ENCODE assay signal across 1 cellular context in the genomic region with DNA sequence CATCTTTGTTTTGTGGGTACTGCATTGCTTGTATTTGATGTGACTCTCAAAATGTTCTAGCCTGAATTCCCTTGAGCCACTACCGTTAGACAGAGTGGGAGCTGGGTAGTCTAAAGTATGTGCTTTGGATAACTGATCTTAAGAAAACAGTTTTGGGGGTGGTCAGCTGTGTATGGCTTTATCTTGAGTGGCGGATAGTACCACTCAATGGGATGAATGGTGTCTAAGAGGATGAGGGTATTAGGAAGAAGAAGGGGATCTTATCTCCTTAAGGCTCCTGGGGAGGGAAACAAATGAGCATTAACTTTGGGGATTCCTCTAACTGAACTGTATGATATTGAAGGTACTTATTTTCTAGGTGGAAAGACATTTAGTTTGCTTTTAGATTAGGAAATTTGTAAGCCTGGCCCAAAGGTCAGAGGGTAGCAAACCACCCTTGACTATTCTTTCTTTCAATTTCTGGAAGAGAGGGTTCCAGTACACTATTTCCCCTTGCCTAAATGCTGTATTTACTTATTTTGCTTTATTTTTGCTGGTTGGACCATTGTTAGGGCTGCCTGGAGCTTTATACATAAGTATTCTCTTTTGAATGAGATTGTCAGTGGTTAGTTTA.
TF ChIP-seq lines count a peak whose summit lies in the region.

No MANE protein-coding gene starts in this region.

TF ChIP-seq in liver, 16 proteins besides CTCF, POLR2A, EP300 and RAD21:
- TF ChIP-seq NR2F2 (IDR thresholded peaks at IDR 0.05) (peak; percentile 55), RXRA (IDR thresholded peaks at IDR 0.05) (peak in 1 of 2 donors; percentile 41), EGR1 (IDR thresholded peaks at IDR 0.05; ENCODE audit: low read depth in 2 of 2) (no peak), SP1 (IDR thresholded peaks at IDR 0.05) (peak; percentile 44), HNF4A (conservative IDR thresholded peaks at IDR 0.05) (peak; percentile 61 to 70), FOXA1 (IDR thresholded peaks at IDR 0.05) (no peak)
- TF ChIP-seq, protein P1, sequence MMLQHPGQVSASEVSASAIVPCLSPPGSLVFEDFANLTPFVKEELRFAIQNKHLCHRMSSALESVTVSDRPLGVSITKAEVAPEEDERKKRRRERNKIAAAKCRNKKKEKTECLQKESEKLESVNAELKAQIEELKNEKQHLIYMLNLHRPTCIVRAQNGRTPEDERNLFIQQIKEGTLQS (IDR thresholded peaks at IDR 0.05), result no peak
- TF ChIP-seq, protein P2, sequence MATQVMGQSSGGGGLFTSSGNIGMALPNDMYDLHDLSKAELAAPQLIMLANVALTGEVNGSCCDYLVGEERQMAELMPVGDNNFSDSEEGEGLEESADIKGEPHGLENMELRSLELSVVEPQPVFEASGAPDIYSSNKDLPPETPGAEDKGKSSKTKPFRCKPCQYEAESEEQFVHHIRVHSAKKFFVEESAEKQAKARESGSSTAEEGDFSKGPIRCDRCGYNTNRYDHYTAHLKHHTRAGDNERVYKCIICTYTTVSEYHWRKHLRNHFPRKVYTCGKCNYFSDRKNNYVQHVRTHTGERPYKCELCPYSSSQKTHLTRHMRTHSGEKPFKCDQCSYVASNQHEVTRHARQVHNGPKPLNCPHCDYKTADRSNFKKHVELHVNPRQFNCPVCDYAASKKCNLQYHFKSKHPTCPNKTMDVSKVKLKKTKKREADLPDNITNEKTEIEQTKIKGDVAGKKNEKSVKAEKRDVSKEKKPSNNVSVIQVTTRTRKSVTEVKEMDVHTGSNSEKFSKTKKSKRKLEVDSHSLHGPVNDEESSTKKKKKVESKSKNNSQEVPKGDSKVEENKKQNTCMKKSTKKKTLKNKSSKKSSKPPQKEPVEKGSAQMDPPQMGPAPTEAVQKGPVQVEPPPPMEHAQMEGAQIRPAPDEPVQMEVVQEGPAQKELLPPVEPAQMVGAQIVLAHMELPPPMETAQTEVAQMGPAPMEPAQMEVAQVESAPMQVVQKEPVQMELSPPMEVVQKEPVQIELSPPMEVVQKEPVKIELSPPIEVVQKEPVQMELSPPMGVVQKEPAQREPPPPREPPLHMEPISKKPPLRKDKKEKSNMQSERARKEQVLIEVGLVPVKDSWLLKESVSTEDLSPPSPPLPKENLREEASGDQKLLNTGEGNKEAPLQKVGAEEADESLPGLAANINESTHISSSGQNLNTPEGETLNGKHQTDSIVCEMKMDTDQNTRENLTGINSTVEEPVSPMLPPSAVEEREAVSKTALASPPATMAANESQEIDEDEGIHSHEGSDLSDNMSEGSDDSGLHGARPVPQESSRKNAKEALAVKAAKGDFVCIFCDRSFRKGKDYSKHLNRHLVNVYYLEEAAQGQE (IDR thresholded peaks at IDR 0.05), result peak; percentile 43
